Comparison of ENCODE assay signal across 14 cellular contexts in genomic region chr7:55553087-55553345, GRCh38. TPM values are rescaled to one million over a fixed set of nuclear protein-coding genes. Genes with fewer than 3 reads are reported as not detected.
DNase-seq lines count a peak whose midpoint lies in the region; ATAC-seq and TF ChIP-seq lines count a peak whose summit lies in the region.
"Had no signal": no experiment of that assay in that cellular context is flagged by ENCODE, and none has a peak within 500 bp of the region (broad histone marks: within the 10 kb centered on the region; RNA-seq: fewer than 3 reads in every experiment).

No MANE protein-coding gene starts in this region.

- H3K36me3 ChIP-seq in muscle layer of duodenum (ENCODE audit: control insufficient read depth in 1 of 2, insufficient read depth in 2 of 2, low read length in 2 of 2): no peaks in the 10 kb centered on the region
- H3K36me3 ChIP-seq: vagina had no signal

- peak overlapping the region; percentile 25 for H3K27ac ChIP-seq in muscle layer of duodenum (ENCODE audit: low read length)
- H3K27ac ChIP-seq: vagina had no signal

- H3K36me3 Mint-ChIP-seq in brain: no peaks in the 10 kb centered on the region
- peaks cover 12% of the 10 kb centered on the region for H3K36me3 Mint-ChIP-seq in type B pancreatic cell

- H3K9me3 Mint-ChIP-seq in brain (no peaks in the 10 kb centered on the region), type B pancreatic cell (no peaks in the 10 kb centered on the region)
- H3K9me3 Mint-ChIP-seq: T-cell had no signal

- intact Hi-C loops in left ventricle myocardium superior (cut with micrococcal nuclease): no loop called here
- intact Hi-C loops in left cardiac atrium (cut with DNase I): no loop called here

- TF ChIP-seq CTCF in brain (conservative IDR thresholded peaks at IDR 0.05) (no peak), type B pancreatic cell (conservative IDR thresholded peaks at IDR 0.05) (no peak)

- DNase-seq in left ventricle myocardium superior: no peak
- DNase-seq in left cardiac atrium: no peak
- no peak for DNase-seq in type B pancreatic cell (ENCODE audit: extremely low spot score, unreplicated experiment)
- no peak for DNase-seq in activated CD8-positive, alpha-beta memory T cell treated with anti-CD3 and anti-CD28 coated beads, Interleukin-2, amount 50 U/mL, for 48 hours
- DNase-seq in globus pallidus (ENCODE audit: low spot score): no peak
- DNase-seq: activated CD8-positive, alpha-beta memory T cell treated with anti-CD3 and anti-CD28 coated beads for 24 hours; NCI-H2107; stimulated activated naive CD8-positive, alpha-beta T cell treated with anti-CD3 and anti-CD28 coated beads, Interleukin-15, Interleukin-2, amounts not matched to agents 100 U/mL and 50 U/mL, for 24 hours; T-cell had no signal

- no peaks in the 10 kb centered on the region for H3K9me3 ChIP-seq in muscle layer of duodenum (ENCODE audit: control insufficient read depth in 1 of 2, low read length in 2 of 2)
- H3K9me3 ChIP-seq: vagina had no signal

- no peak overlapping the region for H3K4me3 ChIP-seq in muscle layer of duodenum (ENCODE audit: low read depth in 1 of 2, low read length in 2 of 2)
- H3K4me3 ChIP-seq: vagina had no signal

- no peaks in the 10 kb centered on the region for H3K27me3 ChIP-seq in muscle layer of duodenum (ENCODE audit: low read depth, low read length)
- H3K27me3 ChIP-seq: vagina had no signal

- ATAC-seq in left ventricle myocardium superior: peak; percentile 59
- ATAC-seq in left cardiac atrium: no peak
- no peak for ATAC-seq in GM18858 (IDR thresholded peaks at IDR 0.05; ENCODE audit: unreplicated experiment)
- ATAC-seq: stimulated activated naive CD8-positive, alpha-beta T cell treated with anti-CD3 and anti-CD28 coated beads, Interleukin-15, Interleukin-2, amounts not matched to agents 100 U/mL and 50 U/mL, for 24 hours had no signal

- no peaks in the 10 kb centered on the region for H3K27me3 Mint-ChIP-seq in brain
- H3K27me3 Mint-ChIP-seq in type B pancreatic cell: no peaks in the 10 kb centered on the region
- H3K27me3 Mint-ChIP-seq: progenitor cell of endocrine pancreas, T-cell had no signal

- peaks cover 95% of the 10 kb centered on the region for H3K4me1 Mint-ChIP-seq in brain
- peaks cover 80% of the 10 kb centered on the region for H3K4me1 Mint-ChIP-seq in type B pancreatic cell (ENCODE audit: unreplicated experiment)

- H3K4me3 Mint-ChIP-seq in brain: peak overlapping the region in 3 of 5 experiments; percentile 43 to 62 (median 51)
- peak overlapping the region; percentile 72 for H3K4me3 Mint-ChIP-seq in type B pancreatic cell

- H3K4me1 ChIP-seq in muscle layer of duodenum (ENCODE audit: control insufficient read depth in 1 of 2, insufficient read depth in 2 of 2, low read length in 2 of 2): peaks cover 16 to 30% of the 10 kb centered on the region in 2 donors

- peak overlapping the region; percentile 54 to 92 (median 71) for H3K27ac Mint-ChIP-seq in brain
- peak overlapping the region; percentile 94 for H3K27ac Mint-ChIP-seq in type B pancreatic cell

RNA-seq across cellular contexts. Expression of gene VOPP1, which starts 19.3 kb away (rescaled TPM):
- 23.4 TPM for total RNA-seq in left ventricle myocardium superior
- 10 to 100 TPM; 28.9 to 32.2 TPM for total RNA-seq in left cardiac atrium
- polyA plus RNA-seq in brain (ENCODE audit: insufficient read depth, low read depth, low replicate concordance): 101 TPM
- 31.0 and 38.9 TPM in 2 replicates for total RNA-seq in type B pancreatic cell (ENCODE audit: low replicate concordance)
